7 cellular contexts compared by ENCODE assay signal in genomic region chr20:54601831-54602515, GRCh38.
"Had no signal": no experiment of that assay in that cellular context is flagged by ENCODE, and none has a peak within 500 bp of the region (broad histone marks: within the 10 kb centered on the region; RNA-seq: fewer than 3 reads in every experiment).

No MANE protein-coding gene starts in this region.

- H3K27me3 Mint-ChIP-seq: IgD-negative memory B cell had no signal

- H3K27ac ChIP-seq: GM23248 had no signal

- H3K4me1 Mint-ChIP-seq: H9 had no signal

- H3K4me3 ChIP-seq: GM23248 had no signal

- FAIRE-seq: HTR-8/SVneo had no signal

- H2AFZ ChIP-seq: GM23248 had no signal

- H3K9ac ChIP-seq: GM23248 had no signal

- H3K36me3 Mint-ChIP-seq: IgD-negative memory B cell had no signal

- H3K27ac Mint-ChIP-seq: H9, IgD-negative memory B cell had no signal

- DNase-seq: GM23248, GOT3, H9, HCEC 1CT, KBM-7 had no signal

- H3K4me3 Mint-ChIP-seq: H9, IgD-negative memory B cell had no signal
